In genomic region chr12:49880756-49881390, GRCh38 we compare ENCODE assay signal across 20 cellular contexts. TPM values are rescaled to one million over a fixed set of nuclear protein-coding genes. Genes with fewer than 3 reads are reported as not detected.
DNase-seq lines count a peak whose midpoint lies in the region; ATAC-seq and TF ChIP-seq lines count a peak whose summit lies in the region.
"Had no signal": no experiment of that assay in that cellular context is flagged by ENCODE, and none has a peak within 500 bp of the region (broad histone marks: within the 10 kb centered on the region; RNA-seq: fewer than 3 reads in every experiment).

No MANE protein-coding gene starts in this region.

- no peaks in the 10 kb centered on the region for H3K9me3 Mint-ChIP-seq in chondrocyte (ENCODE audit: low read depth)
- peaks cover 24% of the 10 kb centered on the region for H3K9me3 Mint-ChIP-seq in neural progenitor cell

- ATAC-seq in aorta (ENCODE audit: low FRiP score) (no peak), GM19395 (IDR thresholded peaks at IDR 0.05; ENCODE audit: unreplicated experiment) (no peak)
- ATAC-seq: GM12878, GM23338, K562 had no signal

- no peaks in the 10 kb centered on the region for H3K4me1 ChIP-seq in left ventricle myocardium inferior
- peaks cover 44% of the 10 kb centered on the region for H3K4me1 ChIP-seq in neural progenitor cell
- no peaks in the 10 kb centered on the region for H3K4me1 ChIP-seq in aorta (ENCODE audit: control insufficient read depth in 1 of 2, insufficient read depth in 2 of 2, low read length in 2 of 2)
- H3K4me1 ChIP-seq in SK-N-SH (ENCODE audit: control insufficient read depth in 1 of 2, insufficient read depth in 2 of 2, low read depth in 1 of 2, low read length in 1 of 2): peaks cover 0 to 16% of the 10 kb centered on the region in 2 experiments; a peak in 1 of 4 replicates
- H3K4me1 ChIP-seq: BLaER1 treated with 17β-estradiol and CSF1 and Interleukin-3, amounts not matched to agents 10 nM and 100 nM had no signal

- H3K27me3 ChIP-seq in left ventricle myocardium inferior (ENCODE audit: low read depth): peaks cover 34% of the 10 kb centered on the region
- no peaks in the 10 kb centered on the region for H3K27me3 ChIP-seq in neural progenitor cell
- H3K27me3 ChIP-seq in aorta (ENCODE audit: control insufficient read depth in 1 of 2, insufficient read depth in 2 of 2, low read length in 1 of 2): no peaks in the 10 kb centered on the region
- no peaks in the 10 kb centered on the region for H3K27me3 ChIP-seq in SK-N-SH (ENCODE audit: insufficient read depth)
- H3K27me3 ChIP-seq: BLaER1 treated with 17β-estradiol and CSF1 and Interleukin-3, amounts not matched to agents 10 nM and 100 nM had no signal

- CTCF ChIA-PET in SK-N-SH (lab: Yijun Ruan, JAX): interaction anchor here (0.6 to 3.0 kb wide), 9 partner anchors 9 to 338 kb away, joined by 3 to 15 read pairs (median 4); no protein-coding TSS in a partner anchor

- H3K4me2 ChIP-seq in neural progenitor cell (no peak overlapping the region), SK-N-SH (no peak overlapping the region)
- H3K4me2 ChIP-seq: BLaER1 treated with 17β-estradiol and CSF1 and Interleukin-3, amounts not matched to agents 10 nM and 100 nM; GM23338; PC-9 had no signal

- H3K27ac ChIP-seq in left ventricle myocardium inferior (replicated peaks) (no peak overlapping the region), neural progenitor cell (no peak overlapping the region), aorta (ENCODE audit: low read depth in 1 of 2, low read length in 2 of 2) (no peak overlapping the region), SK-N-SH (ENCODE audit: low read depth in 2 of 2, low read length in 1 of 2) (no peak overlapping the region)
- H3K27ac ChIP-seq: BLaER1 treated with 17β-estradiol and CSF1 and Interleukin-3, amounts not matched to agents 10 nM and 100 nM; PC-9 had no signal

- H3K9me3 ChIP-seq in left ventricle myocardium inferior (replicated peaks) (no peaks in the 10 kb centered on the region), neural progenitor cell (ENCODE audit: low read depth) (no peaks in the 10 kb centered on the region), aorta (ENCODE audit: control insufficient read depth, low read length) (no peaks in the 10 kb centered on the region), SK-N-SH (no peaks in the 10 kb centered on the region)

- no peak for TF ChIP-seq EP300 in SK-N-SH (IDR thresholded peaks at IDR 0.05; ENCODE audit: borderline replicate concordance in 1 of 2, low read depth in 1 of 2, low read length in 1 of 2)

- WGBS in aorta, 2 donors: 89 to 95% methylated on average over 4 of the region's 4 CpGs
- 66% methylated on average over 3 of the region's 4 CpGs for WGBS in SK-N-SH (ENCODE audit: low lambda C conversion rate)

- TF ChIP-seq CTCF in left ventricle myocardium inferior (IDR thresholded peaks at IDR 0.05; ENCODE audit: borderline replicate concordance): no peak
- no peak for TF ChIP-seq CTCF in chondrocyte (IDR thresholded peaks at IDR 0.05)
- TF ChIP-seq CTCF in neural progenitor cell (IDR thresholded peaks at IDR 0.05): no peak
- no peak for TF ChIP-seq CTCF in SK-N-SH (IDR thresholded peaks at IDR 0.05)
- no peak for TF ChIP-seq CTCF in GM13976 (IDR thresholded peaks at IDR 0.05; ENCODE audit: borderline replicate concordance, control extremely low read depth, extremely low read depth, insufficient read depth, missing control alignments)

- no peaks in the 10 kb centered on the region for H3K9me2 ChIP-seq in SK-N-SH

- DNase-seq in cardiac septum (ENCODE audit: low spot score) (peak; percentile 19), left ventricle myocardium inferior (no peak), chondrocyte (ENCODE audit: low spot score) (peak; percentile 39), neural progenitor cell (ENCODE audit: low spot score) (no peak), aorta (peak; percentile 16 to 31), SK-N-SH (no peak), GM13976 (ENCODE audit: low spot score) (no peak)
- DNase-seq: GDM1, NCI-H1417 treated with DMSO at 0.1 percent for 48 hours, NCI-H1930, NCI-H2171 treated with DMSO at 0.1 percent for 48 hours, NCI-H446 treated with DMSO at 0.1 percent for 48 hours, NCI-H82, PC-9 had no signal

- no peaks in the 10 kb centered on the region for H3K36me3 ChIP-seq in left ventricle myocardium inferior
- H3K36me3 ChIP-seq in neural progenitor cell: no peaks in the 10 kb centered on the region
- H3K36me3 ChIP-seq in aorta (ENCODE audit: control insufficient read depth in 1 of 2, insufficient read depth in 2 of 2, low read length in 1 of 2): no peaks in the 10 kb centered on the region
- no peaks in the 10 kb centered on the region for H3K36me3 ChIP-seq in SK-N-SH (replicated peaks in 1 of 2; ENCODE audit: control insufficient read depth in 1 of 2, insufficient read depth in 2 of 2, low read length in 1 of 2)
- H3K36me3 ChIP-seq: BLaER1 treated with 17β-estradiol and CSF1 and Interleukin-3, amounts not matched to agents 10 nM and 100 nM had no signal

- H4K20me1 ChIP-seq in neural progenitor cell (ENCODE audit: low read depth) (no peaks in the 10 kb centered on the region), SK-N-SH (ENCODE audit: insufficient read depth) (no peaks in the 10 kb centered on the region)
- H4K20me1 ChIP-seq: BLaER1 treated with 17β-estradiol and CSF1 and Interleukin-3, amounts not matched to agents 10 nM and 100 nM had no signal

- H3K4me3 ChIP-seq in left ventricle myocardium inferior: no peak overlapping the region
- H3K4me3 ChIP-seq in neural progenitor cell: no peak overlapping the region
- no peak overlapping the region for H3K4me3 ChIP-seq in aorta (ENCODE audit: low read length in 2 of 2)
- H3K4me3 ChIP-seq in SK-N-SH (ENCODE audit: low read depth in 2 of 2, low read length in 1 of 2): no peak overlapping the region
- H3K4me3 ChIP-seq: BLaER1 treated with 17β-estradiol and CSF1 and Interleukin-3, amounts not matched to agents 10 nM and 100 nM; GM12878; GM23338; K562; PC-9 had no signal

- peaks cover 17% of the 10 kb centered on the region for H3K27me3 Mint-ChIP-seq in chondrocyte (ENCODE audit: low read depth)
- peaks cover 39% of the 10 kb centered on the region for H3K27me3 Mint-ChIP-seq in neural progenitor cell (ENCODE audit: insufficient read depth, low read depth)

- peaks cover 2% of the 10 kb centered on the region for H3K36me3 Mint-ChIP-seq in chondrocyte (ENCODE audit: low read depth)
- H3K36me3 Mint-ChIP-seq in neural progenitor cell: no peaks in the 10 kb centered on the region

- intact Hi-C loops in cardiac septum (cut with DNase I) (no loop called here), left ventricle myocardium inferior (cut with micrococcal nuclease) (no loop called here), aorta (cut with DNase I) (no loop called here)

- no peak overlapping the region for H3K9ac ChIP-seq in neural progenitor cell
- H3K9ac ChIP-seq in SK-N-SH: no peak overlapping the region
- H3K9ac ChIP-seq: BLaER1 treated with 17β-estradiol and CSF1 and Interleukin-3, amounts not matched to agents 10 nM and 100 nM had no signal

- no peak overlapping the region for H3K4me3 Mint-ChIP-seq in chondrocyte (ENCODE audit: unreplicated experiment)
- peak overlapping the region; percentile 46 for H3K4me3 Mint-ChIP-seq in neural progenitor cell
- H3K4me3 Mint-ChIP-seq: GM23338 had no signal

- TF ChIP-seq RAD21 in SK-N-SH (IDR thresholded peaks at IDR 0.05; ENCODE audit: low read length): no peak

- H3K79me2 ChIP-seq in neural progenitor cell (ENCODE audit: low read depth) (no peaks in the 10 kb centered on the region), SK-N-SH (ENCODE audit: insufficient read depth) (no peaks in the 10 kb centered on the region)

- no peaks in the 10 kb centered on the region for H3K4me1 Mint-ChIP-seq in chondrocyte (ENCODE audit: low read depth)
- peaks cover 39% of the 10 kb centered on the region for H3K4me1 Mint-ChIP-seq in neural progenitor cell

- in situ Hi-C loops in GM13976 (cut with MboI; ENCODE audit: low sequenced_read_pairs, unreplicated experiment): no loop called here

- POLR2A ChIA-PET in SK-N-SH (lab: Yijun Ruan, JAX): no interaction called here

- H3K27ac Mint-ChIP-seq in chondrocyte (ENCODE audit: unreplicated experiment) (peak overlapping the region; percentile 62), neural progenitor cell (peak overlapping the region; percentile 4)
- H3K27ac Mint-ChIP-seq: GM23338 had no signal

- peaks cover 69% of the 10 kb centered on the region for H3F3A ChIP-seq in neural progenitor cell (ENCODE audit: low read depth)
- peaks cover 11% of the 10 kb centered on the region for H3F3A ChIP-seq in SK-N-SH (replicated peaks; ENCODE audit: insufficient read depth)

- H2AFZ ChIP-seq in neural progenitor cell (replicated peaks): no peak overlapping the region
- H2AFZ ChIP-seq in SK-N-SH (ENCODE audit: low read depth): no peak overlapping the region
- H2AFZ ChIP-seq: GM23338, PC-9 had no signal

TF ChIP-seq in SK-N-SH, 30 proteins besides CTCF, POLR2A, EP300 and RAD21 (continues in another document):
- TF ChIP-seq EZH2phosphoT487 (IDR thresholded peaks at IDR 0.05; ENCODE audit: borderline replicate concordance, low read depth): no peak
- no peak for TF ChIP-seq FOXJ3 (CRISPR knock-in tag; IDR thresholded peaks at IDR 0.05)

RNA-seq across cellular contexts. Expression of gene FAIM2, which starts 22.8 kb away (rescaled TPM):
- total RNA-seq in cardiac septum (1.7 TPM), left ventricle myocardium inferior (7.4 TPM), chondrocyte (0.47 to 1.3 TPM (median 0.74 TPM) in 3 replicates), neural progenitor cell (ENCODE audit: low replicate concordance) (0.39 and 1.2 TPM in 2 replicates), aorta (10 to 100 TPM in 1 of 2 donors, under 1 TPM in 1; 0.58 to 16.4 TPM)
- polyA plus RNA-seq in aorta (under 1 TPM in 1 of 2 donors, not detected in 1; 0.05 TPM), SK-N-SH (2012; rRNA removed) (6.3 and 11.3 TPM in 2 replicates)
- 4.6 and 6.9 TPM in 2 replicates for polyA plus RNA-seq in SK-N-SH (2012; cell fraction: cytosol; rRNA removed)
- polyA plus RNA-seq in SK-N-SH (2012; cell fraction: nucleus; rRNA removed): 3.7 and 4.8 TPM in 2 replicates
- total RNA-seq: A172, GM12878, K562, PC-9 had no signal
- polyA plus RNA-seq: GM12878 had no signal

RNA-seq across cellular contexts. Expression of gene BCDIN3D, which starts 38.0 kb away (rescaled TPM):
- total RNA-seq in cardiac septum (2.6 TPM), left ventricle myocardium inferior (2.9 TPM), chondrocyte (3.1 to 3.3 TPM (median 3.3 TPM) in 3 replicates), neural progenitor cell (ENCODE audit: low replicate concordance) (3.8 and 5.3 TPM in 2 replicates), aorta (1 to 10 TPM; 3.5 to 5.0 TPM)
- polyA plus RNA-seq in aorta (1 to 10 TPM; 1.5 to 1.6 TPM), SK-N-SH (2012; rRNA removed) (2.3 and 3.8 TPM in 2 replicates)
- 2.9 and 3.3 TPM in 2 replicates for polyA plus RNA-seq in SK-N-SH (2012; cell fraction: cytosol; rRNA removed)
- polyA plus RNA-seq in SK-N-SH (2012; cell fraction: nucleus; rRNA removed): 1.6 and 2.7 TPM in 2 replicates

RNA-seq across cellular contexts. Expression of gene NCKAP5L, which starts 52.7 kb away (rescaled TPM):
- total RNA-seq in cardiac septum: 26.5 TPM
- 25.5 TPM for total RNA-seq in left ventricle myocardium inferior
- 36.3 to 47.6 TPM (median 46.0 TPM) in 3 replicates for total RNA-seq in chondrocyte
- total RNA-seq in neural progenitor cell (ENCODE audit: low replicate concordance): 5.6 and 19.0 TPM in 2 replicates
- total RNA-seq in aorta: 10 to 100 TPM; 22.2 to 38.7 TPM
- 10 to 100 TPM in 1 of 2 donors, 1 to 10 TPM in 1; 3.5 to 14.8 TPM for polyA plus RNA-seq in aorta
- polyA plus RNA-seq in SK-N-SH (2012; rRNA removed): 8.7 and 8.9 TPM in 2 replicates
- 2.3 and 4.2 TPM in 2 replicates for polyA plus RNA-seq in SK-N-SH (2012; cell fraction: cytosol; rRNA removed)
- 31.2 and 32.9 TPM in 2 replicates for polyA plus RNA-seq in SK-N-SH (2012; cell fraction: nucleus; rRNA removed)

Comparison
In these comparisons a context has a peak if more than half of its experiments do, and no peak if none do; other contexts are left out.
1. DNase-seq: peak in cardiac septum (single experiment), chondrocyte (single experiment) and aorta (2 of 2); none in left ventricle myocardium inferior (single experiment), neural progenitor cell (single experiment), SK-N-SH (single experiment) and GM13976 (single experiment).